ENCODE assay signal across 24 cellular contexts in genomic region chr3:62369476-62369743, GRCh38. TPM values are rescaled to one million over a fixed set of nuclear protein-coding genes. Genes with fewer than 3 reads are reported as not detected.
DNase-seq lines count a peak whose midpoint lies in the region; TF ChIP-seq lines count a peak whose summit lies in the region.
"Had no signal": no experiment of that assay in that cellular context is flagged by ENCODE, and none has a peak within 500 bp of the region (broad histone marks: within the 10 kb centered on the region; RNA-seq: fewer than 3 reads in every experiment).

No MANE protein-coding gene starts in this region.

- H3K36me3 ChIP-seq in WERI-Rb-1 (no peaks in the 10 kb centered on the region), iPS-15b (ENCODE audit: control insufficient read depth, insufficient read depth, low read length) (no peaks in the 10 kb centered on the region), smooth muscle cell (ENCODE audit: low read depth) (no peaks in the 10 kb centered on the region)
- H3K36me3 ChIP-seq: BLaER1, lower lobe of right lung had no signal

- TF ChIP-seq CTCF in WERI-Rb-1 (IDR thresholded peaks at IDR 0.05; ENCODE audit: low read depth, low read length) (no peak), smooth muscle cell (IDR thresholded peaks at IDR 0.05; ENCODE audit: borderline replicate concordance, insufficient read depth, poor library complexity, severe bottlenecking) (no peak)

- peaks cover 89% of the 10 kb centered on the region for H3K27me3 Mint-ChIP-seq in activated CD4-positive, alpha-beta T cell treated with anti-CD3 and anti-CD28 coated beads, Interleukin-2, amount 10 ng/mL, durations not matched to agents 7 days and 5 days

- H3K4me3 ChIP-seq in WERI-Rb-1 (ENCODE audit: low read depth, low read length) (peak overlapping the region; percentile 33), iPS-15b (ENCODE audit: low read depth, low read length) (peak overlapping the region; percentile 63), smooth muscle cell (no peak overlapping the region)
- H3K4me3 ChIP-seq: BLaER1, body of pancreas, lower lobe of right lung had no signal

- WGBS in smooth muscle cell (ENCODE audit: low lambda C conversion rate), result 9% methylated on average over 12 of the region's 12 CpGs

- H3K27ac Mint-ChIP-seq in activated CD4-positive, alpha-beta T cell treated with anti-CD3 and anti-CD28 coated beads, Interleukin-2, amount 10 ng/mL, durations not matched to agents 7 days and 5 days, result peak overlapping the region; percentile 68
- H3K27ac Mint-ChIP-seq: activated naive CD8-positive, alpha-beta T cell treated with anti-CD3 and anti-CD28 coated beads, Interleukin-2, amount 50 U/mL, for 24 hours had no signal

- no peak overlapping the region for H3K4me3 Mint-ChIP-seq in activated CD4-positive, alpha-beta T cell treated with anti-CD3 and anti-CD28 coated beads, Interleukin-2, amount 10 ng/mL, durations not matched to agents 7 days and 5 days
- H3K4me3 Mint-ChIP-seq: activated naive CD8-positive, alpha-beta T cell treated with anti-CD3 and anti-CD28 coated beads, Interleukin-2, amount 50 U/mL, for 24 hours had no signal

- POLR2A ChIA-PET in activated CD4-positive, alpha-beta T cell treated with anti-CD3 and anti-CD28 coated beads, Interleukin-2, amount 10 ng/mL, durations not matched to agents 7 days and 5 days (lab: Charles Lee), result no interaction called here

- CTCF ChIA-PET in activated CD4-positive, alpha-beta T cell treated with anti-CD3 and anti-CD28 coated beads, Interleukin-2, amount 10 ng/mL, durations not matched to agents 7 days and 5 days (lab: Charles Lee), result interaction anchor here (1.7 kb wide), 1 partner anchor 12 kb away, joined by 4 read pairs; no protein-coding TSS in a partner anchor

- no peaks in the 10 kb centered on the region for H4K20me1 ChIP-seq in smooth muscle cell (ENCODE audit: low read depth)
- H4K20me1 ChIP-seq: BLaER1 had no signal

- no peaks in the 10 kb centered on the region for H3K4me1 Mint-ChIP-seq in activated CD4-positive, alpha-beta T cell treated with anti-CD3 and anti-CD28 coated beads, Interleukin-2, amount 10 ng/mL, durations not matched to agents 7 days and 5 days

- H3K36me3 Mint-ChIP-seq in activated CD4-positive, alpha-beta T cell treated with anti-CD3 and anti-CD28 coated beads, Interleukin-2, amount 10 ng/mL, durations not matched to agents 7 days and 5 days (ENCODE audit: low read depth), result peaks cover 3% of the 10 kb centered on the region

- H3K9ac ChIP-seq in iPS-15b (ENCODE audit: low read depth, low read length) (no peak overlapping the region), smooth muscle cell (ENCODE audit: low read depth) (no peak overlapping the region)
- H3K9ac ChIP-seq: BLaER1 had no signal

- no peak for DNase-seq in activated CD4-positive, alpha-beta T cell treated with anti-CD3 and anti-CD28 coated beads, Interleukin-2, amount 10 ng/mL, durations not matched to agents 7 days and 5 days
- no peak for DNase-seq in activated CD4-positive, alpha-beta T cell treated with anti-CD3 and anti-CD28 coated beads, Interleukin-2, amount 50 U/mL, for 48 hours
- DNase-seq in WERI-Rb-1 (no peak), smooth muscle cell (lab: John Stamatoyannopoulos, UW; ENCODE audit: unreplicated experiment) (no peak), COR-L47 (lab: John Stamatoyannopoulos, UW) (no peak), NCI-H774 (lab: John Stamatoyannopoulos, UW) (no peak), NCI-H2081 treated with DMSO at 0.1 percent for 48 hours (lab: John Stamatoyannopoulos, UW) (no peak)
- DNase-seq: activated CD4-positive, alpha-beta T cell treated with anti-CD3 and anti-CD28 coated beads, Interleukin-2, amount 50 U/mL, for 4 hours; activated effector memory CD4-positive, alpha-beta T cell treated with anti-CD3 and anti-CD28 coated beads, Interleukin-2, amount 50 U/mL, for 16 hours; activated naive CD8-positive, alpha-beta T cell treated with anti-CD3 and anti-CD28 coated beads, Interleukin-2, amount 50 U/mL, for 24 hours; body of pancreas; Calu3; cortex of kidney; EL; lower lobe of right lung; NCI-H1105 treated with DMSO at 0.1 percent for 48 hours; NCI-H2081; NCI-H446 treated with DMSO at 0.1 percent for 48 hours; SIG-M5; stimulated activated CD4-positive, alpha-beta T cell treated with anti-CD3 and anti-CD28 coated beads, Interleukin-15, amount 100 ng/mL, for 24 hours had no signal

- peak overlapping the region; percentile 48 for H3K4me2 ChIP-seq in smooth muscle cell
- H3K4me2 ChIP-seq: BLaER1 had no signal

- no peaks in the 10 kb centered on the region for H3F3A ChIP-seq in smooth muscle cell (ENCODE audit: low read depth)

- H3K9me3 ChIP-seq in WERI-Rb-1 (ENCODE audit: severe bottlenecking) (peaks cover 3% of the 10 kb centered on the region), iPS-15b (ENCODE audit: control insufficient read depth, insufficient read depth, low read length) (no peaks in the 10 kb centered on the region), smooth muscle cell (replicated peaks; ENCODE audit: low read depth) (no peaks in the 10 kb centered on the region)
- H3K9me3 ChIP-seq: body of pancreas, lower lobe of right lung had no signal

- peaks cover 3% of the 10 kb centered on the region for H3K9me3 Mint-ChIP-seq in activated CD4-positive, alpha-beta T cell treated with anti-CD3 and anti-CD28 coated beads, Interleukin-2, amount 10 ng/mL, durations not matched to agents 7 days and 5 days
- H3K9me3 Mint-ChIP-seq: activated naive CD8-positive, alpha-beta T cell treated with anti-CD3 and anti-CD28 coated beads, Interleukin-2, amount 50 U/mL, for 24 hours had no signal

- no peaks in the 10 kb centered on the region for H3K79me2 ChIP-seq in smooth muscle cell (ENCODE audit: low read depth)

- H3K27ac ChIP-seq in WERI-Rb-1 (no peak overlapping the region), smooth muscle cell (ENCODE audit: low read depth) (no peak overlapping the region)
- H3K27ac ChIP-seq: BLaER1, body of pancreas, lower lobe of right lung had no signal

- H3K4me1 ChIP-seq in iPS-15b (ENCODE audit: control insufficient read depth, insufficient read depth, low read length) (peaks cover 39% of the 10 kb centered on the region), smooth muscle cell (ENCODE audit: low read depth) (peaks cover 46% of the 10 kb centered on the region)
- H3K4me1 ChIP-seq: BLaER1 had no signal

- H2AFZ ChIP-seq in smooth muscle cell (ENCODE audit: low read depth), result no peak overlapping the region

- H3K27me3 ChIP-seq in WERI-Rb-1 (ENCODE audit: insufficient read depth, low read depth, severe bottlenecking), result peaks cover 71% of the 10 kb centered on the region
- peaks cover 97% of the 10 kb centered on the region for H3K27me3 ChIP-seq in iPS-15b (ENCODE audit: control insufficient read depth, insufficient read depth, low read length)
- H3K27me3 ChIP-seq in smooth muscle cell (ENCODE audit: low read depth), result peaks cover 100% of the 10 kb centered on the region

RNA-seq across cellular contexts. Expression of gene FEZF2, which starts 3.9 kb away (rescaled TPM):
- total RNA-seq in activated CD4-positive, alpha-beta T cell treated with anti-CD3 and anti-CD28 coated beads, Interleukin-2, amount 10 ng/mL, durations not matched to agents 7 days and 5 days, result not detected
- total RNA-seq in smooth muscle cell, result not detected in 2 replicates
- polyA plus RNA-seq in smooth muscle cell, result not detected in 2 replicates
- total RNA-seq: body of pancreas; Calu3; lower lobe of right lung; T-helper 1 cell treated with Interleukin-12 subunit alpha and Interleukin-12 subunit beta and Interleukin-4 antibody, amounts not matched to agents 30 ng/mL and 1 ng/mL, for 36 hours; urinary bladder had no signal
- polyA plus RNA-seq: urinary bladder had no signal
